Comparison of ENCODE assay signal across 30 cellular contexts in the genomic region with DNA sequence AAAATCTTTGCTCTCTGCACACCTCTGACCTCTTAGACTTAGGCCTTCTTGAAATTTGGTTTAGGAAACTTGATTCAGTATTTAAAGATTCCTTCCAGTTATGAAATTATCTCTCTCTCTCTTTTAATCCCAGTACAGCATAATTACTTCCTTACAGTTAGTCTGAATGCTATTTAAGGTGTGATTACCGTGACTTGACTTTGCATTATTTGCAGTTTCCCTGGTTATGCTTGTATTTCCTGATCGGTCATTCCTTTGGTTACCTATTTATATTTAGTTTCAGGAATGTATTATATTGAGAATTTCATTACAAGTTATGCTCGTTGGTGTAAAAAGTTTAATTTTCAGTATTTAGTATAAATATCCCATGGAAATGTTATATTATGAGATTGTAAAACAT.
"Had no signal": no experiment of that assay in that cellular context is flagged by ENCODE, and none has a peak within 500 bp of the region (broad histone marks: within the 10 kb centered on the region; RNA-seq: fewer than 3 reads in every experiment).

No MANE protein-coding gene starts in this region.

- DNase-seq: hippocampal formation; kidney; left colon; left lung; lower lobe of right lung; mammary epithelial cell; mesendoderm; naive B cell; natural killer cell; nephron progenitor cell; ovary; posterior cingulate gyrus; retina; right cardiac atrium; stimulated activated CD4-positive, alpha-beta T cell treated with anti-CD3 and anti-CD28 coated beads, Interleukin-12 subunit alpha, Interleukin-12 subunit beta, amount 100 ng/mL, for 4 hours; stimulated activated CD4-positive, alpha-beta T cell treated with anti-CD3 and anti-CD28 coated beads, Interleukin-15, amount 100 ng/mL, for 24 hours; stimulated activated CD4-positive, alpha-beta T cell treated with anti-CD3 and anti-CD28 coated beads, Interleukin-2, amount 100 ng/mL, for 24 hours; stimulated activated CD4-positive, alpha-beta T cell treated with anti-CD3 and anti-CD28 coated beads, Interleukin-4, amount 100 ng/mL, for 1 hour; stimulated activated naive B cell treated with anti-CD40 and anti-IgM and Interleukin-4, amounts not matched to agents 10 μg/mL and 1 μg/mL and 100 μg/mL, for 72 hours; stimulated activated naive CD8-positive, alpha-beta T cell treated with anti-CD3 and anti-CD28 coated beads, Interleukin-15, Interleukin-2, amounts not matched to agents 100 U/mL and 50 U/mL, for 24 hours; stomach; testis; thyroid gland; transverse colon; upper lobe of left lung had no signal

- H3K4me1 ChIP-seq: lower lobe of right lung, prostate gland, testis, thyroid gland, transverse colon, upper lobe of left lung, vagina had no signal

- H3K4me3 ChIP-seq: left lung, lower lobe of right lung, neural progenitor cell, ovary, prostate gland, skin epidermis, stomach, testis, thyroid gland, transverse colon, upper lobe of left lung, vagina had no signal

- H3K27ac ChIP-seq: left lung, lower lobe of right lung, neural progenitor cell, ovary, prostate gland, skin epidermis, stomach, testis, thyroid gland, transverse colon, upper lobe of left lung, vagina had no signal

- FAIRE-seq: kidney had no signal

- ATAC-seq: left colon; left lung; lower lobe of right lung; natural killer cell; right cardiac atrium; sciatic nerve; stimulated activated naive B cell treated with anti-CD40 and anti-IgM and Interleukin-4, amounts not matched to agents 10 μg/mL and 1 μg/mL and 100 μg/mL, for 72 hours; stimulated activated naive CD8-positive, alpha-beta T cell treated with anti-CD3 and anti-CD28 coated beads, Interleukin-15, Interleukin-2, amounts not matched to agents 100 U/mL and 50 U/mL, for 24 hours had no signal

- H3K36me3 ChIP-seq: left lung, lower lobe of right lung, neural progenitor cell, ovary, prostate gland, stomach, thyroid gland, transverse colon, upper lobe of left lung, vagina had no signal

- H3K9me3 ChIP-seq: left lung, lower lobe of right lung, ovary, prostate gland, stomach, testis, thyroid gland, transverse colon, upper lobe of left lung, vagina had no signal

- H3K27me3 ChIP-seq: left lung, neural progenitor cell, ovary, stomach, testis, thyroid gland, transverse colon, upper lobe of left lung, vagina had no signal
